ENCODE assay signal across 18 cellular contexts in genomic region chr5:33857037-33857436, GRCh38. TPM values are rescaled to one million over a fixed set of nuclear protein-coding genes. Genes with fewer than 3 reads are reported as not detected.
A peak's percentile ranks its signal among the peaks of the same experiment; 100 is the strongest.
DNase-seq lines count a peak whose midpoint lies in the region; ATAC-seq and TF ChIP-seq lines count a peak whose summit lies in the region.
"Had no signal": no experiment of that assay in that cellular context is flagged by ENCODE, and none has a peak within 500 bp of the region (broad histone marks: within the 10 kb centered on the region; RNA-seq: fewer than 3 reads in every experiment).

No MANE protein-coding gene starts in this region.

- POLR2A ChIA-PET in activated CD8-positive, alpha-beta T cell treated with anti-CD3 and anti-CD28 coated beads, Interleukin-2, amount 10 ng/mL, durations not matched to agents 7 days and 5 days (lab: Charles Lee): no interaction called here

- H2BK15ac ChIP-seq in H9 (ENCODE audit: low read depth, low read length): no peak overlapping the region

- H3K4ac ChIP-seq in H9 (ENCODE audit: low read depth, low read length): no peak overlapping the region

- no peak overlapping the region for H2BK12ac ChIP-seq in H9 (ENCODE audit: insufficient read length, low read depth, low read length)

- CTCF ChIA-PET in activated CD8-positive, alpha-beta T cell treated with anti-CD3 and anti-CD28 coated beads, Interleukin-2, amount 10 ng/mL, durations not matched to agents 7 days and 5 days (lab: Charles Lee): no interaction called here

- no peak for DNase-seq in neural progenitor cell (ENCODE audit: low spot score)
- DNase-seq in H9: no peak
- DNase-seq in activated CD8-positive, alpha-beta T cell treated with anti-CD3 and anti-CD28 coated beads, Interleukin-2, amount 10 ng/mL, durations not matched to agents 7 days and 5 days: no peak
- DNase-seq in activated CD4-positive, alpha-beta T cell treated with anti-CD3 and anti-CD28 coated beads, Interleukin-2, amount 50 U/mL, for 4 hours: no peak
- DNase-seq: activated CD8-positive, alpha-beta memory T cell treated with anti-CD3 and anti-CD28 coated beads, Interleukin-2, amount 50 U/mL, for 48 hours; central memory CD4-positive, alpha-beta T cell; foreskin melanocyte; GOT3; mesendoderm; NCI-H524; stomach; WERI-Rb-1 had no signal

- peaks cover 62% of the 10 kb centered on the region for H3K4me1 ChIP-seq in neural progenitor cell
- H3K4me1 ChIP-seq in H9 (ENCODE audit: insufficient read depth, low read length): peaks cover 2% of the 10 kb centered on the region; the same call in 1 of the 2 replicates

- ATAC-seq in GM18870 (IDR thresholded peaks at IDR 0.05; ENCODE audit: unreplicated experiment) (peak; percentile 72), GM21515 (IDR thresholded peaks at IDR 0.05; ENCODE audit: unreplicated experiment) (peak; percentile 71), HG03060 (IDR thresholded peaks at IDR 0.05; ENCODE audit: low read depth, unreplicated experiment) (peak; percentile 51)
- no peak for ATAC-seq in activated CD8-positive, alpha-beta T cell treated with anti-CD3 and anti-CD28 coated beads, Interleukin-2, amount 10 ng/mL, durations not matched to agents 7 days and 5 days
- ATAC-seq: sciatic nerve had no signal

- H3T11ph ChIP-seq in H9 (ENCODE audit: low read length): no peak overlapping the region

- no peak overlapping the region for H3K18ac ChIP-seq in H9 (ENCODE audit: insufficient read length, low read depth, low read length)

- no peak overlapping the region for H3K23ac ChIP-seq in H9 (ENCODE audit: insufficient read length, low read depth, low read length)

- H3K27ac ChIP-seq in neural progenitor cell (no peak overlapping the region), H9 (ENCODE audit: insufficient read length, low read depth, low read length) (no peak overlapping the region)
- H3K27ac ChIP-seq: neutrophil, stomach, WERI-Rb-1 had no signal

- TF ChIP-seq CTCF in neural progenitor cell (IDR thresholded peaks at IDR 0.05) (no peak), H9 (conservative IDR thresholded peaks at IDR 0.05) (no peak)

- no peak overlapping the region for H4K91ac ChIP-seq in H9 (ENCODE audit: insufficient read length, low read depth, low read length)

- H3K9me3 Mint-ChIP-seq in neural progenitor cell (peaks cover 8% of the 10 kb centered on the region), H9 (no peaks in the 10 kb centered on the region)
- H3K9me3 Mint-ChIP-seq in activated CD8-positive, alpha-beta T cell treated with anti-CD3 and anti-CD28 coated beads, Interleukin-2, amount 10 ng/mL, durations not matched to agents 7 days and 5 days (ENCODE audit: insufficient read depth): no peaks in the 10 kb centered on the region

- no peak overlapping the region for H4K5ac ChIP-seq in H9 (ENCODE audit: insufficient read length, low read depth, low read length)

- H4K20me1 ChIP-seq in neural progenitor cell (ENCODE audit: low read depth) (no peaks in the 10 kb centered on the region), H9 (ENCODE audit: control insufficient read depth, insufficient read depth, insufficient read length) (no peaks in the 10 kb centered on the region)

- no peak overlapping the region for H2BK20ac ChIP-seq in H9 (ENCODE audit: low read depth, low read length, poor library complexity, severe bottlenecking)

- no peaks in the 10 kb centered on the region for H3K27me3 Mint-ChIP-seq in neural progenitor cell (ENCODE audit: insufficient read depth, low read depth)
- H3K27me3 Mint-ChIP-seq in H9 (ENCODE audit: low read depth): no peaks in the 10 kb centered on the region
- peaks cover 25% of the 10 kb centered on the region for H3K27me3 Mint-ChIP-seq in activated CD8-positive, alpha-beta T cell treated with anti-CD3 and anti-CD28 coated beads, Interleukin-2, amount 10 ng/mL, durations not matched to agents 7 days and 5 days (ENCODE audit: low read depth)

- H3K27ac Mint-ChIP-seq in neural progenitor cell (peak overlapping the region; percentile 15), H9 (no peak overlapping the region)
- no peak overlapping the region for H3K27ac Mint-ChIP-seq in activated CD8-positive, alpha-beta T cell treated with anti-CD3 and anti-CD28 coated beads, Interleukin-2, amount 10 ng/mL, durations not matched to agents 7 days and 5 days
- H3K27ac Mint-ChIP-seq: CD14-positive monocyte had no signal

- WGBS in H9 (ENCODE audit: extremely low coverage, insufficient read length, low lambda C conversion rate): no CpG with 5 or more reads among the region's 5 CpGs

- peaks cover 47% of the 10 kb centered on the region for H3K4me1 Mint-ChIP-seq in neural progenitor cell
- peaks cover 40 to 53% of the 10 kb centered on the region in 2 experiments for H3K4me1 Mint-ChIP-seq in H9
- H3K4me1 Mint-ChIP-seq in activated CD8-positive, alpha-beta T cell treated with anti-CD3 and anti-CD28 coated beads, Interleukin-2, amount 10 ng/mL, durations not matched to agents 7 days and 5 days (ENCODE audit: low read depth): peaks cover 16% of the 10 kb centered on the region
- H3K4me1 Mint-ChIP-seq: CD14-positive monocyte had no signal

- no peak overlapping the region for H3K14ac ChIP-seq in H9 (ENCODE audit: insufficient read depth, low read length)

- H2AK5ac ChIP-seq in H9 (ENCODE audit: insufficient read length, low read length): no peak overlapping the region

- H3K9ac ChIP-seq in neural progenitor cell: no peak overlapping the region
- no peak overlapping the region for H3K9ac ChIP-seq in H9 (ENCODE audit: extremely low read depth, insufficient read length, low read length)

- no peak overlapping the region for H2BK120ac ChIP-seq in H9 (ENCODE audit: low read depth, low read length, poor library complexity, severe bottlenecking)

- H3K56ac ChIP-seq in H9 (ENCODE audit: insufficient read length, low read depth, low read length): no peak overlapping the region

- H2AFZ ChIP-seq in neural progenitor cell (replicated peaks) (no peak overlapping the region), H9 (ENCODE audit: low read length) (no peak overlapping the region)

- peaks cover 75% of the 10 kb centered on the region for H3K79me2 ChIP-seq in neural progenitor cell (ENCODE audit: low read depth)
- peaks cover 2% of the 10 kb centered on the region; the same call in 1 of the 2 replicates for H3K79me2 ChIP-seq in H9 (ENCODE audit: insufficient read depth, low read length)

- no peaks in the 10 kb centered on the region for H3K23me2 ChIP-seq in H9 (ENCODE audit: insufficient read length, low read depth, low read length, poor library complexity, severe bottlenecking)

- no peaks in the 10 kb centered on the region for H3K79me1 ChIP-seq in H9 (ENCODE audit: insufficient read depth, low read depth, low read length, poor library complexity, severe bottlenecking)

- H2BK5ac ChIP-seq in H9 (ENCODE audit: insufficient read length, low read length): no peak overlapping the region

- H3K36me3 Mint-ChIP-seq in neural progenitor cell (peaks cover 2% of the 10 kb centered on the region), H9 (ENCODE audit: insufficient read depth in 1 of 3, low read depth in 3 of 3) (no peaks in the 10 kb centered on the region; a peak in 1 of 7 replicates)
- no peaks in the 10 kb centered on the region for H3K36me3 Mint-ChIP-seq in activated CD8-positive, alpha-beta T cell treated with anti-CD3 and anti-CD28 coated beads, Interleukin-2, amount 10 ng/mL, durations not matched to agents 7 days and 5 days (ENCODE audit: low read depth)
- H3K36me3 Mint-ChIP-seq: CD14-positive monocyte had no signal

- H3K4me2 ChIP-seq in neural progenitor cell (no peak overlapping the region), H9 (ENCODE audit: insufficient read depth, insufficient read length, low read length) (no peak overlapping the region)

- H4K8ac ChIP-seq in H9 (replicated peaks; ENCODE audit: insufficient read length, low read depth, low read length): no peak overlapping the region

- H3K36me3 ChIP-seq in neural progenitor cell: no peaks in the 10 kb centered on the region
- H3K36me3 ChIP-seq: neutrophil, stomach, WERI-Rb-1 had no signal

- H3K4me3 Mint-ChIP-seq in neural progenitor cell (no peak overlapping the region), H9 (no peak overlapping the region)
- H3K4me3 Mint-ChIP-seq in activated CD8-positive, alpha-beta T cell treated with anti-CD3 and anti-CD28 coated beads, Interleukin-2, amount 10 ng/mL, durations not matched to agents 7 days and 5 days: no peak overlapping the region
- H3K4me3 Mint-ChIP-seq: CD14-positive monocyte had no signal

- H3K27me3 ChIP-seq in neural progenitor cell (no peaks in the 10 kb centered on the region), H9 (ENCODE audit: insufficient read depth, low read length) (no peaks in the 10 kb centered on the region)
- H3K27me3 ChIP-seq: neutrophil, stomach had no signal

- H3K9me3 ChIP-seq in neural progenitor cell (ENCODE audit: low read depth): no peaks in the 10 kb centered on the region
- no peaks in the 10 kb centered on the region for H3K9me3 ChIP-seq in H9 (ENCODE audit: control insufficient read depth, low read depth, low read length)
- H3K9me3 ChIP-seq: neutrophil, stomach had no signal

- H3F3A ChIP-seq in neural progenitor cell (ENCODE audit: low read depth): peaks cover 18% of the 10 kb centered on the region

- no peak overlapping the region for H3K4me3 ChIP-seq in neural progenitor cell
- H3K4me3 ChIP-seq: stomach had no signal

RNA-seq across cellular contexts. Expression of gene ADAMTS12, which starts 34.8 kb away (rescaled TPM):
- total RNA-seq in neural progenitor cell (ENCODE audit: low replicate concordance) (15.6 and 16.7 TPM in 2 replicates), H9 (2021) (5.2 and 6.2 TPM in 2 replicates)
- not detected for total RNA-seq in activated CD8-positive, alpha-beta T cell treated with anti-CD3 and anti-CD28 coated beads, Interleukin-2, amount 10 ng/mL, durations not matched to agents 7 days and 5 days
